8 cellular contexts compared by ENCODE assay signal in genomic region chr5:111774525-111774924, GRCh38. TPM values are rescaled to one million over a fixed set of nuclear protein-coding genes. Genes with fewer than 3 reads are reported as not detected.
DNase-seq lines count a peak whose midpoint lies in the region; ATAC-seq lines count a peak whose summit lies in the region.

No MANE protein-coding gene starts in this region.

- H3K4me3 ChIP-seq in BLaER1 treated with 17β-estradiol and CSF1 and Interleukin-3, amounts not matched to agents 10 nM and 100 nM = peak overlapping the region in 2 of 10 experiments; percentile 17; a peak in 2 of 20 replicates
- H3K4me3 ChIP-seq in Karpas-422 (ENCODE audit: low read length) = no peak overlapping the region

- no peak overlapping the region for H2AFZ ChIP-seq in Karpas-422 (ENCODE audit: low read length)

- no peaks in the 10 kb centered on the region for H4K20me1 ChIP-seq in BLaER1 treated with 17β-estradiol and CSF1 and Interleukin-3, amounts not matched to agents 10 nM and 100 nM
- H4K20me1 ChIP-seq in Karpas-422 (ENCODE audit: insufficient read depth, low read depth, low read length) = no peaks in the 10 kb centered on the region

- peak overlapping the region in 7 of 11 experiments; percentile 16 to 48 (median 33); a peak in 6 of 22 replicates for H3K9ac ChIP-seq in BLaER1 treated with 17β-estradiol and CSF1 and Interleukin-3, amounts not matched to agents 10 nM and 100 nM
- no peak overlapping the region for H3K9ac ChIP-seq in Karpas-422 (ENCODE audit: low read length)

- peak overlapping the region; percentile 63 to 78 (median 71) for H3K4me2 ChIP-seq in BLaER1 treated with 17β-estradiol and CSF1 and Interleukin-3, amounts not matched to agents 10 nM and 100 nM
- no peak overlapping the region for H3K4me2 ChIP-seq in Karpas-422 (ENCODE audit: low read depth, low read length, poor library complexity, severe bottlenecking)

- in situ Hi-C loops in SK-MEL-5 (cut with HindIII; ENCODE audit: low pct_unique_long_range_greater_than_20kb, low sequenced_read_pairs) = no loop called here

- no peaks in the 10 kb centered on the region for H3K9me2 ChIP-seq in Karpas-422 (replicated peaks; ENCODE audit: insufficient read depth, low read length)

- no peaks in the 10 kb centered on the region for H3K9me3 Mint-ChIP-seq in naive thymus-derived CD8-positive, alpha-beta T cell
- peaks cover 3% of the 10 kb centered on the region for H3K9me3 Mint-ChIP-seq in stimulated activated memory B cell treated with anti-CD40 and anti-IgM and Interleukin-4, amounts not matched to agents 10 μg/mL and 1 μg/mL and 100 μg/mL, for 72 hours

- H3K36me3 Mint-ChIP-seq in naive thymus-derived CD8-positive, alpha-beta T cell = no peaks in the 10 kb centered on the region
- H3K36me3 Mint-ChIP-seq in stimulated activated memory B cell treated with anti-CD40 and anti-IgM and Interleukin-4, amounts not matched to agents 10 μg/mL and 1 μg/mL and 100 μg/mL, for 72 hours = no peaks in the 10 kb centered on the region

- no peak overlapping the region for H3K4me3 Mint-ChIP-seq in naive thymus-derived CD8-positive, alpha-beta T cell
- no peak overlapping the region for H3K4me3 Mint-ChIP-seq in stimulated activated memory B cell treated with anti-CD40 and anti-IgM and Interleukin-4, amounts not matched to agents 10 μg/mL and 1 μg/mL and 100 μg/mL, for 72 hours

- peak overlapping the region in 7 of 11 experiments; percentile 7 to 58 (median 30); a peak in 10 of 22 replicates for H3K27ac ChIP-seq in BLaER1 treated with 17β-estradiol and CSF1 and Interleukin-3, amounts not matched to agents 10 nM and 100 nM
- no peak overlapping the region for H3K27ac ChIP-seq in Karpas-422 (ENCODE audit: low read length)

- H3K27me3 ChIP-seq in BLaER1 treated with 17β-estradiol and CSF1 and Interleukin-3, amounts not matched to agents 10 nM and 100 nM = peaks cover 0 to 45% (median 0%) of the 10 kb centered on the region in 11 experiments; a peak in 4 of 22 replicates
- no peaks in the 10 kb centered on the region for H3K27me3 ChIP-seq in Karpas-422 (ENCODE audit: low read length)

- no peaks in the 10 kb centered on the region for H3K36me3 ChIP-seq in BLaER1 treated with 17β-estradiol and CSF1 and Interleukin-3, amounts not matched to agents 10 nM and 100 nM
- H3K36me3 ChIP-seq in Karpas-422 (ENCODE audit: insufficient read depth, low read length) = no peaks in the 10 kb centered on the region

- H3K4me1 ChIP-seq in BLaER1 treated with 17β-estradiol and CSF1 and Interleukin-3, amounts not matched to agents 10 nM and 100 nM = peaks cover 33 to 61% (median 51%) of the 10 kb centered on the region in 10 experiments
- H3K4me1 ChIP-seq in Karpas-422 (ENCODE audit: low read length) = no peaks in the 10 kb centered on the region

- POLR2A ChIA-PET in naive thymus-derived CD8-positive, alpha-beta T cell (lab: Charles Lee) = no interaction called here

- no peak overlapping the region for H3K27ac Mint-ChIP-seq in naive thymus-derived CD8-positive, alpha-beta T cell
- H3K27ac Mint-ChIP-seq in stimulated activated memory B cell treated with anti-CD40 and anti-IgM and Interleukin-4, amounts not matched to agents 10 μg/mL and 1 μg/mL and 100 μg/mL, for 72 hours = no peak overlapping the region

- H3K9me3 ChIP-seq in BLaER1 treated with 17β-estradiol and CSF1 and Interleukin-3, amounts not matched to agents 10 nM and 100 nM (replicated peaks in 1 of 11) = peaks cover under 1 to 5% (median 3%) of the 10 kb centered on the region in 11 experiments; a peak in 15 of 22 replicates
- no peaks in the 10 kb centered on the region for H3K9me3 ChIP-seq in Karpas-422 (ENCODE audit: low read length)

- DNase-seq in SK-MEL-5 (ENCODE audit: low read depth, low spot score) = peak; percentile 20
- peak; percentile 81 for DNase-seq in islet precursor cell
- DNase-seq in naive thymus-derived CD8-positive, alpha-beta T cell = no peak
- no peak for DNase-seq in Karpas-422

- H3K4me1 Mint-ChIP-seq in naive thymus-derived CD8-positive, alpha-beta T cell = peaks cover 0 to 8% (median under 1%) of the 10 kb centered on the region in 4 donors
- H3K4me1 Mint-ChIP-seq in stimulated activated memory B cell treated with anti-CD40 and anti-IgM and Interleukin-4, amounts not matched to agents 10 μg/mL and 1 μg/mL and 100 μg/mL, for 72 hours = no peaks in the 10 kb centered on the region

- peaks cover 0 to 13% (median 9%) of the 10 kb centered on the region in 5 donors for H3K27me3 Mint-ChIP-seq in naive thymus-derived CD8-positive, alpha-beta T cell
- peaks cover 5% of the 10 kb centered on the region for H3K27me3 Mint-ChIP-seq in stimulated activated memory B cell treated with anti-CD40 and anti-IgM and Interleukin-4, amounts not matched to agents 10 μg/mL and 1 μg/mL and 100 μg/mL, for 72 hours

- no peaks in the 10 kb centered on the region for H3K79me2 ChIP-seq in Karpas-422 (ENCODE audit: low read length)

- peak; percentile 47 for ATAC-seq in HG02759 (IDR thresholded peaks at IDR 0.05; ENCODE audit: unreplicated experiment)
- ATAC-seq in naive thymus-derived CD8-positive, alpha-beta T cell = no peak
- ATAC-seq in stimulated activated memory B cell treated with anti-CD40 and anti-IgM and Interleukin-4, amounts not matched to agents 10 μg/mL and 1 μg/mL and 100 μg/mL, for 72 hours = no peak
- ATAC-seq in HG03342 (IDR thresholded peaks at IDR 0.05; ENCODE audit: unreplicated experiment) = no peak

RNA-seq across cellular contexts. Expression of gene NREP, which starts 17.5 kb away (rescaled TPM):
- 11.2 and 17.1 TPM in 2 replicates for total RNA-seq in SK-MEL-5 (2014; rRNA removed; shearing (Covaris generic))
- polyA plus RNA-seq in SK-MEL-5 (2015; cell fraction: cytosol; rRNA removed) = 11.3 and 16.5 TPM in 2 replicates
- 48.9 and 59.3 TPM in 2 replicates for polyA plus RNA-seq in SK-MEL-5 (2015; cell fraction: nucleus; rRNA removed)
- total RNA-seq in naive thymus-derived CD8-positive, alpha-beta T cell = 1 to 10 TPM; 6.8 to 8.9 TPM
- polyA plus RNA-seq in naive thymus-derived CD8-positive, alpha-beta T cell = 10 to 100 TPM; 11.1 to 19.3 (median 11.6) TPM
- 2.7 and 5.8 TPM in 2 replicates for total RNA-seq in Karpas-422 (2014; rRNA removed; shearing (Covaris generic); ENCODE audit: low replicate concordance)

Comparison
In these comparisons a context has a peak if more than half of its experiments do, and no peak if none do; other contexts are left out.
1. DNase-seq: peak in SK-MEL-5 (single experiment) and islet precursor cell (single experiment); none in naive thymus-derived CD8-positive, alpha-beta T cell (0 of 10) and Karpas-422 (single experiment).